18 cellular contexts compared by ENCODE assay signal in genomic region chr7:33636359-33636758, GRCh38.
DNase-seq lines count a peak whose midpoint lies in the region; ATAC-seq, FAIRE-seq and TF ChIP-seq lines count a peak whose summit lies in the region.
"Had no signal": no experiment of that assay in that cellular context is flagged by ENCODE, and none has a peak within 500 bp of the region (broad histone marks: within the 10 kb centered on the region; RNA-seq: fewer than 3 reads in every experiment).

No MANE protein-coding gene starts in this region.

- H2AK5ac ChIP-seq in IMR-90 (ENCODE audit: low read depth, low read length), result peak overlapping the region; percentile 14; the same call in 1 of the 2 replicates

- no peak overlapping the region for H3K4me3 ChIP-seq in IMR-90 (ENCODE audit: insufficient read depth, low read depth, low read length)
- no peak overlapping the region for H3K4me3 ChIP-seq in epithelial cell of esophagus (ENCODE audit: low read length)
- H3K4me3 ChIP-seq in keratinocyte (ENCODE audit: control insufficient read depth in 2 of 3, extremely low read depth in 1 of 3, insufficient read depth in 2 of 3, low read depth in 1 of 3, low read length in 3 of 3), result no peak overlapping the region
- H3K4me3 ChIP-seq: GM23248 had no signal

- H3K9me1 ChIP-seq in IMR-90 (ENCODE audit: insufficient read depth, low read length) (no peaks in the 10 kb centered on the region), keratinocyte (ENCODE audit: control insufficient read depth, extremely low read depth, insufficient read depth, low read length) (no peaks in the 10 kb centered on the region)

- no peak overlapping the region for H4K91ac ChIP-seq in IMR-90 (ENCODE audit: insufficient read depth, low read depth, low read length)

- H3K9ac ChIP-seq in IMR-90 (ENCODE audit: low read depth, low read length), result no peak overlapping the region
- no peak overlapping the region for H3K9ac ChIP-seq in keratinocyte (ENCODE audit: control insufficient read depth, extremely low read depth, insufficient read depth, low read length)
- H3K9ac ChIP-seq: GM23248 had no signal

- no peak overlapping the region for H4K5ac ChIP-seq in IMR-90 (ENCODE audit: low read depth, low read length)

- no peak for TF ChIP-seq POLR2A in IMR-90 (IDR thresholded peaks at IDR 0.05; ENCODE audit: low read depth, low read length)

- dilution Hi-C loops in IMR-90 (cut with HindIII; ENCODE audit: low sequenced_read_pairs, unreplicated experiment), result no loop called here
- dilution Hi-C loops in keratinocyte (cut with MboI; ENCODE audit: extremely low pct_ligation_motif_present, low sequenced_read_pairs), result no loop called here

- H2AFZ ChIP-seq in IMR-90 (replicated peaks; ENCODE audit: low read length, poor library complexity) (no peak overlapping the region), keratinocyte (ENCODE audit: control insufficient read depth, low read length) (peak overlapping the region; percentile 39)
- H2AFZ ChIP-seq: GM23248 had no signal

- CTCF ChIA-PET in IMR-90 (lab: Yijun Ruan, JAX), result interaction anchor here (1.1 kb wide), 1 partner anchor 9 kb away, joined by 3 read pairs; no protein-coding TSS in a partner anchor
- CTCF ChIA-PET in activated CD4-positive, alpha-beta T cell treated with anti-CD3 and anti-CD28 coated beads for 36 hours (lab: Charles Lee), result no interaction called here

- DNase-seq in IMR-90 (no peak), epithelial cell of esophagus (ENCODE audit: low read depth) (peak; percentile 66), keratinocyte (ENCODE audit: low read depth, low spot score) (no peak)
- DNase-seq in activated CD4-positive, alpha-beta T cell treated with anti-CD3 and anti-CD28 coated beads for 4 hours, result no peak
- DNase-seq in activated CD4-positive, alpha-beta T cell treated with anti-CD3 and anti-CD28 coated beads for 36 hours, result no peak
- DNase-seq: C1 segment of cervical spinal cord; Calu3; CD4-positive, alpha-beta memory T cell; COR-L47; DMS53; DMS79 treated with DMSO at 0.1 percent for 48 hours; GF-D8; GM23248; H9 had no signal

- H3K23ac ChIP-seq in IMR-90 (ENCODE audit: low read depth, low read length), result no peak overlapping the region

- H2BK20ac ChIP-seq in IMR-90 (ENCODE audit: low read depth, low read length), result no peak overlapping the region

- no peaks in the 10 kb centered on the region for H3K9me3 Mint-ChIP-seq in activated CD4-positive, alpha-beta T cell treated with anti-CD3 and anti-CD28 coated beads for 36 hours (ENCODE audit: low read depth)
- H3K9me3 Mint-ChIP-seq: CD4-positive, alpha-beta memory T cell; H9 had no signal

- no peak overlapping the region for H2AK9ac ChIP-seq in IMR-90 (replicated peaks; ENCODE audit: low read depth, low read length, poor library complexity)

- no peaks in the 10 kb centered on the region for H3K36me3 ChIP-seq in IMR-90 (ENCODE audit: control insufficient read depth, insufficient read depth, low read length)
- H3K36me3 ChIP-seq in keratinocyte (ENCODE audit: control insufficient read depth in 2 of 2, extremely low read depth in 1 of 2, insufficient read depth in 2 of 2, low read length in 2 of 2), result no peaks in the 10 kb centered on the region

- no peak overlapping the region for H2BK15ac ChIP-seq in IMR-90 (ENCODE audit: low read depth, low read length)

- H3K14ac ChIP-seq in IMR-90 (replicated peaks; ENCODE audit: low read depth, low read length), result no peak overlapping the region

- H4K20me1 ChIP-seq in IMR-90 (ENCODE audit: insufficient read depth, low read length) (no peaks in the 10 kb centered on the region), keratinocyte (ENCODE audit: control insufficient read depth, extremely low read depth, insufficient read depth, low read length) (no peaks in the 10 kb centered on the region)

- BruUV-seq in IMR-90 (replicated peaks; lab: Mats Ljungman, UMichigan), result no TSS peak

- H3K4me2 ChIP-seq in IMR-90 (ENCODE audit: low read depth, low read length), result no peak overlapping the region
- no peak overlapping the region for H3K4me2 ChIP-seq in keratinocyte (ENCODE audit: control insufficient read depth, extremely low read depth, insufficient read depth, low read depth, low read length)

- H3K79me1 ChIP-seq in IMR-90 (ENCODE audit: low read depth in 1 of 2, low read length in 2 of 2), result no peaks in the 10 kb centered on the region

- H3K4me1 Mint-ChIP-seq in activated CD4-positive, alpha-beta T cell treated with anti-CD3 and anti-CD28 coated beads for 36 hours, result no peaks in the 10 kb centered on the region
- H3K4me1 Mint-ChIP-seq: CD4-positive, alpha-beta memory T cell had no signal

- no peak overlapping the region for H3K18ac ChIP-seq in IMR-90 (ENCODE audit: low read depth, low read length)

- no peak overlapping the region for H2BK5ac ChIP-seq in IMR-90 (ENCODE audit: low read depth, low read length, poor library complexity, severe bottlenecking)

- H3K27ac ChIP-seq in IMR-90 (ENCODE audit: insufficient read depth, low read length) (no peak overlapping the region), keratinocyte (ENCODE audit: control insufficient read depth, insufficient read depth, low read length) (no peak overlapping the region)
- H3K27ac ChIP-seq: GM23248 had no signal

- no peak overlapping the region for H2BK120ac ChIP-seq in IMR-90 (ENCODE audit: low read depth, low read length)

- H3K27me3 Mint-ChIP-seq in activated CD4-positive, alpha-beta T cell treated with anti-CD3 and anti-CD28 coated beads for 36 hours, result no peaks in the 10 kb centered on the region
- H3K27me3 Mint-ChIP-seq: CD4-positive, alpha-beta memory T cell had no signal

- no peaks in the 10 kb centered on the region for H3K79me2 ChIP-seq in keratinocyte (ENCODE audit: control insufficient read depth, insufficient read depth, low read length)

- no peak for ATAC-seq in IMR-90 (ENCODE audit: low read depth)
- ATAC-seq in activated CD4-positive, alpha-beta T cell treated with anti-CD3 and anti-CD28 coated beads for 36 hours, result no peak
- ATAC-seq in GM21717 (IDR thresholded peaks at IDR 0.05; ENCODE audit: unreplicated experiment), result no peak
- ATAC-seq: HCT116 had no signal

- H3K9me3 ChIP-seq in IMR-90 (ENCODE audit: control insufficient read depth, insufficient read depth, low read length) (no peaks in the 10 kb centered on the region), keratinocyte (ENCODE audit: control insufficient read depth, low read depth, low read length) (no peaks in the 10 kb centered on the region)

- in situ Hi-C loops in IMR-90 (cut with MboI; ENCODE audit: low sequenced_read_pairs), result no loop called here

- TF ChIP-seq CTCF in IMR-90 (conservative IDR thresholded peaks at IDR 0.05; ENCODE audit: low read depth, low read length) (no peak), epithelial cell of esophagus (IDR thresholded peaks at IDR 0.05; ENCODE audit: insufficient read depth, low read depth, low read length, missing control alignments) (no peak), keratinocyte (optimal IDR thresholded peaks at IDR 0.05 in 1 of 3, IDR thresholded peaks at IDR 0.05 in 1 of 3, conservative IDR thresholded peaks at IDR 0.05 in 1 of 3; ENCODE audit: extremely low read depth in 1 of 3, insufficient read depth in 2 of 3, low read length in 3 of 3) (no peak)

- no peak overlapping the region for H3K27ac Mint-ChIP-seq in activated CD4-positive, alpha-beta T cell treated with anti-CD3 and anti-CD28 coated beads for 36 hours
- H3K27ac Mint-ChIP-seq: CD4-positive, alpha-beta memory T cell had no signal

- intact Hi-C loops in IMR-90 (cut with micrococcal nuclease), result no loop called here
- intact Hi-C loops in activated CD4-positive, alpha-beta T cell treated with anti-CD3 and anti-CD28 coated beads for 36 hours (cut with DNase I, micrococcal nuclease), result no loop called here

- H3K27me3 ChIP-seq in IMR-90 (ENCODE audit: control insufficient read depth, insufficient read depth, low read length) (no peaks in the 10 kb centered on the region), keratinocyte (ENCODE audit: control insufficient read depth, extremely low read depth, insufficient read depth, low read length) (no peaks in the 10 kb centered on the region)

- no peak overlapping the region for H3K4me3 Mint-ChIP-seq in activated CD4-positive, alpha-beta T cell treated with anti-CD3 and anti-CD28 coated beads for 36 hours
- H3K4me3 Mint-ChIP-seq: CD4-positive, alpha-beta memory T cell; H9 had no signal

- no CpG with 5 or more reads among the region's 3 CpGs for WGBS in IMR-90 (ENCODE audit: extremely low coverage in 2 of 2, insufficient read length in 1 of 2), 2 experiments

- no peaks in the 10 kb centered on the region for H3K4me1 ChIP-seq in IMR-90 (ENCODE audit: control insufficient read depth, insufficient read depth, low read length)
- H3K4me1 ChIP-seq in keratinocyte (ENCODE audit: control insufficient read depth, extremely low read depth, insufficient read depth, low read length), result peaks cover 4% of the 10 kb centered on the region

- H3K4ac ChIP-seq in IMR-90 (ENCODE audit: low read depth, low read length), result no peak overlapping the region

- H3K36me3 Mint-ChIP-seq in activated CD4-positive, alpha-beta T cell treated with anti-CD3 and anti-CD28 coated beads for 36 hours (ENCODE audit: low read depth), result no peaks in the 10 kb centered on the region

- peak; percentile 53 for FAIRE-seq in keratinocyte (lab: Jason Lieb, UNC)
- FAIRE-seq: GM12891, GM18507 had no signal

- TF ChIP-seq RAD21 in IMR-90 (IDR thresholded peaks at IDR 0.05; ENCODE audit: low read length), result no peak

- POLR2A ChIA-PET in IMR-90 (lab: Charles Lee; ENCODE audit: unreplicated experiment), result no interaction called here
- POLR2A ChIA-PET in activated CD4-positive, alpha-beta T cell treated with anti-CD3 and anti-CD28 coated beads for 36 hours (lab: Charles Lee), result no interaction called here

- no peak overlapping the region for H3K56ac ChIP-seq in IMR-90 (ENCODE audit: extremely low read depth, insufficient read depth, low read length)

- H4K8ac ChIP-seq in IMR-90 (ENCODE audit: low read depth in 2 of 2, low read length in 2 of 2), result no peak overlapping the region

TF ChIP-seq in IMR-90, 13 proteins besides CTCF, POLR2A, EP300 and RAD21 (continues in another document):
- TF ChIP-seq RCOR1 (IDR thresholded peaks at IDR 0.05; ENCODE audit: insufficient replicate concordance, low read length), result no peak
- no peak for TF ChIP-seq FOS (IDR thresholded peaks at IDR 0.05; ENCODE audit: low read depth, low read length)
- no peak for TF ChIP-seq CHD1 (IDR thresholded peaks at IDR 0.05; ENCODE audit: low read depth, low read length)
- TF ChIP-seq USF2 (IDR thresholded peaks at IDR 0.05; ENCODE audit: low read depth, low read length), result no peak
- TF ChIP-seq CEBPB (IDR thresholded peaks at IDR 0.05; ENCODE audit: low read depth, low read length), result no peak
- TF ChIP-seq BHLHE40 (IDR thresholded peaks at IDR 0.05; ENCODE audit: low read depth, low read length), result no peak
- TF ChIP-seq MXI1 (IDR thresholded peaks at IDR 0.05; ENCODE audit: borderline replicate concordance, low read depth, low read length), result no peak
